Comparison of ENCODE assay signal across 1 cellular context in genomic region chr11:8287297-8288070, GRCh38.
TF ChIP-seq lines count a peak whose summit lies in the region.

No MANE protein-coding gene starts in this region.

TF ChIP-seq in K562, 482 proteins besides CTCF, POLR2A, EP300 and RAD21 (continued from another document):
- TF ChIP-seq NFE2L1 (tag; IDR thresholded peaks at IDR 0.05; ENCODE audit: borderline replicate concordance, low read depth) (no peak), ZC3H11A (IDR thresholded peaks at IDR 0.05; ENCODE audit: low read depth, low read length) (no peak)
